10 cellular contexts compared by ENCODE assay signal in the genomic region with DNA sequence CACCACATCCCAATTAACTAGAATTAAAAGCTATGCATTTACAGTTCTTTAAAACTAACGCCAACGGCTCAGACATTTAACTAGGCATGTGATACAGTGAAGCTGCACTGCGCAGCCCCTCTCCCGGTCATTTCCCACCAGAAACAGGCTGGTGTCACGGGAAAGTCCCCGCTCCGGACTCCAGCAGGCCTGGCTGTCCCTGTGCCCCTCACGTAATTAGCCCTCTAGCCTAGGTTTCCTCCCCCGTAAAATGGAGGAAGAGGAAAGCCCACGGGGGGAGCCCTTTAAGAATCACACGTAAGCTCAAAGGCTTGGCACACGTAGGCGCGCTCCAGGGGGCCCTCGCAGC. TPM values are rescaled to one million over a fixed set of nuclear protein-coding genes. Genes with fewer than 3 reads are reported as not detected.
DNase-seq lines count a peak whose midpoint lies in the region; ATAC-seq and TF ChIP-seq lines count a peak whose summit lies in the region.
"Had no signal": no experiment of that assay in that cellular context is flagged by ENCODE, and none has a peak within 500 bp of the region (broad histone marks: within the 10 kb centered on the region; RNA-seq: fewer than 3 reads in every experiment).

No MANE protein-coding gene starts in this region.

- H3K4me3 ChIP-seq in mammary epithelial cell (replicated peaks in 1 of 3; ENCODE audit: insufficient read depth in 1 of 3, low read depth in 2 of 3, low read length in 3 of 3) (peak overlapping the region in 2 of 3 experiments; percentile 61 to 69), muscle layer of colon (ENCODE audit: low read depth in 1 of 2, low read length in 2 of 2) (peak overlapping the region; percentile 58 to 87), vagina (peak overlapping the region; percentile 62 to 71)

- BruUV-seq in mammary epithelial cell (replicated peaks; lab: Mats Ljungman, UMichigan), result no TSS peak

- H3K27ac ChIP-seq in mammary epithelial cell (ENCODE audit: insufficient read depth, low read depth, low read length) (no peak overlapping the region), muscle layer of colon (ENCODE audit: low read depth, low read length) (peak overlapping the region; percentile 95), vagina (peak overlapping the region; percentile 84)

- ATAC-seq in left ventricle myocardium superior (no peak), HG02885 (IDR thresholded peaks at IDR 0.05; ENCODE audit: poor library complexity, unreplicated experiment) (no peak)

- no peaks in the 10 kb centered on the region for H3K79me2 ChIP-seq in mammary epithelial cell (ENCODE audit: insufficient read depth, low read length)

- no peak overlapping the region for H3K9ac ChIP-seq in mammary epithelial cell (ENCODE audit: insufficient read depth, low read length)
- H3K9ac ChIP-seq in muscle layer of colon (ENCODE audit: low read length), result peak overlapping the region; percentile 21

- in situ Hi-C loops in mammary epithelial cell (cut with MboI; ENCODE audit: low sequenced_read_pairs in 2 of 2), result no loop called here

- peaks cover 41% of the 10 kb centered on the region for H3K4me1 ChIP-seq in mammary epithelial cell (ENCODE audit: insufficient read depth, low read length)
- peaks cover 15% of the 10 kb centered on the region for H3K4me1 ChIP-seq in muscle layer of colon (ENCODE audit: insufficient read depth, low read length)
- peaks cover 31% of the 10 kb centered on the region for H3K4me1 ChIP-seq in vagina

- no peaks in the 10 kb centered on the region for H3K27me3 ChIP-seq in mammary epithelial cell (ENCODE audit: insufficient read depth, low read length)
- no peaks in the 10 kb centered on the region for H3K27me3 ChIP-seq in muscle layer of colon (ENCODE audit: control insufficient read depth in 1 of 2, insufficient read depth in 2 of 2, low read length in 2 of 2)
- no peaks in the 10 kb centered on the region for H3K27me3 ChIP-seq in vagina

- dilution Hi-C loops in mammary epithelial cell (cut with HindIII; ENCODE audit: low sequenced_read_pairs), result no loop called here

- H2AFZ ChIP-seq in mammary epithelial cell (ENCODE audit: low read depth, low read length), result peak overlapping the region; percentile 82

- H3K4me2 ChIP-seq in mammary epithelial cell (ENCODE audit: insufficient read depth, low read depth, low read length), result peak overlapping the region; percentile 95

- CTCF ChIA-PET in mammary epithelial cell (lab: Charles Lee; ENCODE audit: low non-redundant PET), result interaction anchor here (0.5 to 0.9 kb wide), 4 partner anchors 14 to 384 kb away, joined by 3 to 7 read pairs (median 4); no protein-coding TSS in a partner anchor

- DNase-seq in left ventricle myocardium superior (peak; percentile 26), cardiac septum (ENCODE audit: low spot score) (no peak), mammary epithelial cell (no peak), vagina (ENCODE audit: extremely low spot score in 2 of 2) (no peak), NCI-H2171 treated with DMSO at 0.1 percent for 48 hours (lab: John Stamatoyannopoulos, UW) (no peak)
- DNase-seq in activated CD8-positive, alpha-beta memory T cell treated with anti-CD3 and anti-CD28 coated beads for 24 hours, result no peak
- DNase-seq: central memory CD4-positive, alpha-beta T cell; NCI-H1436 had no signal

- 56% methylated on average over 13 of the region's 15 CpGs for WGBS in mammary epithelial cell (ENCODE audit: low coverage, missing lambda C conversion rate)

- intact Hi-C loops in left ventricle myocardium superior (cut with micrococcal nuclease), result no loop called here
- intact Hi-C loops in cardiac septum (cut with DNase I), result no loop called here
- intact Hi-C loops in mammary epithelial cell (cut with micrococcal nuclease), result loop anchor here (1.0 to 5.0 kb wide), 5 partner anchors 22 to 384 kb away; partner anchors contain the start of gene FAHD2A
- intact Hi-C loops in vagina (cut with DNase I), result no loop called here

- no peaks in the 10 kb centered on the region for H4K20me1 ChIP-seq in mammary epithelial cell (ENCODE audit: insufficient read depth, low read length)

- no peaks in the 10 kb centered on the region for H3K36me3 ChIP-seq in mammary epithelial cell (ENCODE audit: insufficient read depth, low read length)
- H3K36me3 ChIP-seq in muscle layer of colon (ENCODE audit: insufficient read depth, low read length), result no peaks in the 10 kb centered on the region
- H3K36me3 ChIP-seq in vagina, result no peaks in the 10 kb centered on the region

- H3K9me3 ChIP-seq in mammary epithelial cell (replicated peaks; ENCODE audit: insufficient read depth, low read length) (no peaks in the 10 kb centered on the region), muscle layer of colon (ENCODE audit: low read length) (no peaks in the 10 kb centered on the region), vagina (no peaks in the 10 kb centered on the region)

- TF ChIP-seq POLR2A in vagina (IDR thresholded peaks at IDR 0.05), result no peak

- TF ChIP-seq CTCF in mammary epithelial cell (conservative IDR thresholded peaks at IDR 0.05 in 1 of 2, IDR thresholded peaks at IDR 0.05 in 1 of 2; ENCODE audit: extremely low read depth in 1 of 2, insufficient read depth in 1 of 2, low read depth in 1 of 2, low read length in 2 of 2), result no peak
- no peak for TF ChIP-seq CTCF in vagina (IDR thresholded peaks at IDR 0.05)

RNA-seq across cellular contexts. Expression of gene KCNIP3, which starts 47.9 kb away (rescaled TPM):
- total RNA-seq in left ventricle myocardium superior, result 5.3 TPM
- 6.5 TPM for total RNA-seq in cardiac septum
- 10 to 100 TPM in 1 of 2 donors, 1 to 10 TPM in 1; 4.8 to 14.8 TPM for total RNA-seq in mammary epithelial cell
- polyA plus RNA-seq in mammary epithelial cell, result 5.4 TPM
- 3.7 TPM for polyA minus RNA-seq in mammary epithelial cell
- total RNA-seq in vagina, result 27.5 TPM

RNA-seq across cellular contexts. Expression of gene FAHD2A, which starts 57.5 kb away (rescaled TPM):
- total RNA-seq in left ventricle myocardium superior (46.3 TPM), cardiac septum (28.8 TPM), mammary epithelial cell (10 to 100 TPM; 23.8 to 26.8 TPM), vagina (42.0 TPM)
- 30.1 TPM for polyA plus RNA-seq in mammary epithelial cell
- polyA minus RNA-seq in mammary epithelial cell, result 62.2 TPM
